ENCODE assay signal across 20 cellular contexts in genomic region chr2:184455616-184456015, GRCh38.
DNase-seq lines count a peak whose midpoint lies in the region; ATAC-seq, FAIRE-seq and TF ChIP-seq lines count a peak whose summit lies in the region.
"Had no signal": no experiment of that assay in that cellular context is flagged by ENCODE, and none has a peak within 500 bp of the region (broad histone marks: within the 10 kb centered on the region; RNA-seq: fewer than 3 reads in every experiment).

No MANE protein-coding gene starts in this region.

- DNase-seq in HepG2 (ENCODE audit: low spot score) (no peak), right lobe of liver (no peak), HCT116 (ENCODE audit: low read depth, low spot score) (no peak), adipocyte (ENCODE audit: low read depth) (peak; percentile 19), H1 (ENCODE audit: low read depth in 1 of 2, low spot score in 2 of 2) (no peak), HuH-7.5 (ENCODE audit: low spot score) (no peak), gastrocnemius medialis (no peak), RPMI8226 (no peak)
- DNase-seq: C1 segment of cervical spinal cord; Calu3; CD4-positive, alpha-beta memory T cell; COR-L47; DMS53; DND-41; GDM1; GM23248; H9 had no signal

- no peak overlapping the region for H3K4me3 ChIP-seq in HepG2 (replicated peaks in 1 of 3; ENCODE audit: insufficient read depth in 1 of 3, low read depth in 2 of 3, low read length in 3 of 3)
- no peak overlapping the region for H3K4me3 ChIP-seq in right lobe of liver
- no peak overlapping the region for H3K4me3 ChIP-seq in HCT116 (replicated peaks in 1 of 2; ENCODE audit: low read depth in 1 of 2, low read length in 2 of 2)
- H3K4me3 ChIP-seq in adipocyte (ENCODE audit: low read length) = no peak overlapping the region
- H3K4me3 ChIP-seq in H1 (ENCODE audit: extremely low read depth in 1 of 4, insufficient read depth in 2 of 4, low read depth in 3 of 4, low read length in 4 of 4) = no peak overlapping the region
- no peak overlapping the region for H3K4me3 ChIP-seq in gastrocnemius medialis
- H3K4me3 ChIP-seq: GM12878, GM23248 had no signal

- H2BK5ac ChIP-seq in H1 (ENCODE audit: low read depth, low read length) = no peak overlapping the region

- no peak for TF ChIP-seq RAD21 in HepG2 (CRISPR knock-in tag; IDR thresholded peaks at IDR 0.05)
- TF ChIP-seq RAD21 in HCT116 (IDR thresholded peaks at IDR 0.05; ENCODE audit: low read depth) = no peak
- no peak for TF ChIP-seq RAD21 in H1 (IDR thresholded peaks at IDR 0.05 in 1 of 2, conservative IDR thresholded peaks at IDR 0.05 in 1 of 2; ENCODE audit: low read depth in 2 of 2, low read length in 2 of 2)

- no peak for TF ChIP-seq EP300 in HepG2 (IDR thresholded peaks at IDR 0.05; ENCODE audit: low read depth in 2 of 2, low read length in 2 of 2)
- TF ChIP-seq EP300 in HepG2 (CRISPR knock-in tag; IDR thresholded peaks at IDR 0.05; ENCODE audit: borderline replicate concordance) = no peak
- no peak for TF ChIP-seq EP300 in H1 (IDR thresholded peaks at IDR 0.05; ENCODE audit: borderline replicate concordance in 1 of 2, low read depth in 2 of 2, low read length in 2 of 2)

- no peak overlapping the region for H2BK20ac ChIP-seq in H1 (ENCODE audit: low read length)

- TF ChIP-seq POLR2A in HepG2 (IDR thresholded peaks at IDR 0.05; ENCODE audit: insufficient read depth in 1 of 2, low read depth in 2 of 2, low read length in 2 of 2) (no peak), right lobe of liver (IDR thresholded peaks at IDR 0.05) (no peak), HCT116 (IDR thresholded peaks at IDR 0.05; ENCODE audit: borderline replicate concordance, extremely low read depth, insufficient read depth, insufficient read length) (no peak), H1 (IDR thresholded peaks at IDR 0.05; ENCODE audit: control extremely low read depth in 1 of 2, low read depth in 2 of 2, low read length in 2 of 2) (no peak), gastrocnemius medialis (IDR thresholded peaks at IDR 0.05) (no peak)

- H3K36me3 ChIP-seq in HepG2 (replicated peaks in 1 of 2; ENCODE audit: control insufficient read depth in 1 of 2, insufficient read depth in 2 of 2, low read length in 2 of 2) (no peaks in the 10 kb centered on the region), right lobe of liver (no peaks in the 10 kb centered on the region), HCT116 (ENCODE audit: control insufficient read depth in 1 of 2, insufficient read depth in 2 of 2, low read length in 2 of 2) (no peaks in the 10 kb centered on the region), adipocyte (ENCODE audit: control insufficient read depth, insufficient read depth, low read length, severe bottlenecking) (no peaks in the 10 kb centered on the region), H1 (ENCODE audit: control insufficient read depth in 2 of 4, insufficient read depth in 4 of 4, low read length in 3 of 4) (no peaks in the 10 kb centered on the region), gastrocnemius medialis (no peaks in the 10 kb centered on the region)

- H3K56ac ChIP-seq in H1 (replicated peaks; ENCODE audit: insufficient read length, low read depth, low read length) = no peak overlapping the region

- H3K79me1 ChIP-seq in H1 (ENCODE audit: low read depth, low read length) = no peaks in the 10 kb centered on the region

- BruUV-seq in HepG2 (replicated peaks; lab: Mats Ljungman, UMichigan) = no TSS peak
- no TSS peak for BruUV-seq in HCT116 (replicated peaks; lab: Mats Ljungman, UMichigan)

- H3K27me3 ChIP-seq in HepG2 (ENCODE audit: control insufficient read depth in 1 of 2, insufficient read depth in 2 of 2, low read length in 2 of 2) = no peaks in the 10 kb centered on the region
- no peaks in the 10 kb centered on the region for H3K27me3 ChIP-seq in right lobe of liver
- H3K27me3 ChIP-seq in HCT116 (ENCODE audit: insufficient read depth, low read length) = no peaks in the 10 kb centered on the region
- H3K27me3 ChIP-seq in adipocyte (replicated peaks; ENCODE audit: control insufficient read depth, insufficient read depth, low read length) = no peaks in the 10 kb centered on the region
- H3K27me3 ChIP-seq in H1 (replicated peaks in 1 of 4; ENCODE audit: control insufficient read depth in 3 of 4, extremely low read depth in 1 of 4, insufficient read depth in 3 of 4, low read length in 3 of 4) = no peaks in the 10 kb centered on the region
- H3K27me3 ChIP-seq in gastrocnemius medialis = no peaks in the 10 kb centered on the region

- intact Hi-C loops in HepG2 (cut with micrococcal nuclease; ENCODE audit: unreplicated experiment) (no loop called here), right lobe of liver (cut with DNase I) (no loop called here), HCT116 (cut with micrococcal nuclease) (no loop called here), gastrocnemius medialis (cut with DNase I; ENCODE audit: low total_unique reads) (no loop called here)

- no peak overlapping the region for H3K23ac ChIP-seq in H1 (ENCODE audit: insufficient read length)

- in situ Hi-C loops in HepG2 (cut with HindIII; ENCODE audit: extremely low pct_ligation_motif_present, low pct_unique_long_range_greater_than_20kb) (no loop called here), gastrocnemius medialis (cut with MboI; ENCODE audit: low sequenced_read_pairs in 4 of 4) (no loop called here)

- H3K4ac ChIP-seq in H1 (replicated peaks; ENCODE audit: insufficient read length, low read depth, low read length) = no peak overlapping the region

- H4K8ac ChIP-seq in H1 (ENCODE audit: extremely low read depth, insufficient read depth, low read length) = no peak overlapping the region

- H3K4me1 ChIP-seq in HepG2 (ENCODE audit: insufficient read depth, low read length) (no peaks in the 10 kb centered on the region), right lobe of liver (no peaks in the 10 kb centered on the region), HCT116 (ENCODE audit: control insufficient read depth in 1 of 2, insufficient read depth in 2 of 2, low read length in 2 of 2) (no peaks in the 10 kb centered on the region), adipocyte (ENCODE audit: control insufficient read depth, insufficient read depth, low read length) (no peaks in the 10 kb centered on the region), H1 (replicated peaks in 1 of 4; ENCODE audit: control insufficient read depth in 3 of 4, insufficient read depth in 4 of 4, low read length in 3 of 4) (no peaks in the 10 kb centered on the region), gastrocnemius medialis (no peaks in the 10 kb centered on the region)

- RAD21 ChIA-PET in HCT116 (lab: Charles Lee; ENCODE audit: low non-redundant PET in 1 of 2, low total read pairs in 2 of 2, uncharacterized antibody in 2 of 2, unreplicated experiment in 2 of 2) = no interaction called here

- no peak overlapping the region for H2AFZ ChIP-seq in HepG2 (ENCODE audit: low read length)
- H2AFZ ChIP-seq in HCT116 (ENCODE audit: low read depth, low read length, poor library complexity, severe bottlenecking) = peak overlapping the region; percentile 22
- no peak overlapping the region for H2AFZ ChIP-seq in H1 (ENCODE audit: low read length)
- H2AFZ ChIP-seq: GM23248 had no signal

- H3K14ac ChIP-seq in H1 (ENCODE audit: insufficient read length) = no peak overlapping the region

- H4K20me1 ChIP-seq in HepG2 (ENCODE audit: insufficient read depth, low read length) (no peaks in the 10 kb centered on the region), HCT116 (ENCODE audit: insufficient read depth) (no peaks in the 10 kb centered on the region), H1 (replicated peaks in 1 of 2; ENCODE audit: control insufficient read depth in 1 of 2, insufficient read depth in 2 of 2, low read length in 2 of 2) (no peaks in the 10 kb centered on the region)

- no peak overlapping the region for H4K91ac ChIP-seq in H1 (replicated peaks; ENCODE audit: insufficient read length, low read length)

- POLR2A ChIA-PET in HepG2 (lab: Yijun Ruan, JAX) = no interaction called here
- POLR2A ChIA-PET in HCT116 (lab: Charles Lee) = no interaction called here
- POLR2A ChIA-PET in H1 (lab: Charles Lee; ENCODE audit: partially characterized antibody) = interaction anchor here (0.6 kb wide), 1 partner anchor 10 kb away, joined by 4 read pairs; no protein-coding TSS in a partner anchor

- H2BK12ac ChIP-seq in H1 (ENCODE audit: low read depth, low read length) = no peak overlapping the region

- H3K4me2 ChIP-seq in HepG2 (ENCODE audit: low read depth, low read length) (no peak overlapping the region), HCT116 (ENCODE audit: low read length) (no peak overlapping the region), H1 (ENCODE audit: insufficient read depth in 1 of 2, low read depth in 2 of 2, low read length in 2 of 2) (no peak overlapping the region)

- WGBS in HepG2 (ENCODE audit: low lambda C conversion rate) = 78% methylated on average over 1 of the region's 1 CpG
- 80% methylated on average over 1 of the region's 1 CpG for WGBS in right lobe of liver (ENCODE audit: insufficient coverage, low coverage, low lambda C conversion rate, missing lambda C conversion rate)
- 96% methylated on average over 1 of the region's 1 CpG; no CpG with 5 or more reads in 1 of the 2 experiments for WGBS in H1 (ENCODE audit: extremely low coverage in 1 of 2, insufficient coverage in 1 of 2, insufficient read length in 1 of 2, insufficient replicate concordance in 2 of 2, low coverage in 1 of 2, low lambda C conversion rate in 2 of 2, missing lambda C conversion rate in 1 of 2), 2 experiments

- TF ChIP-seq CTCF in HepG2 (CRISPR knock-in tag; IDR thresholded peaks at IDR 0.05) (no peak), right lobe of liver (IDR thresholded peaks at IDR 0.05) (no peak), HCT116 (IDR thresholded peaks at IDR 0.05 in 2 of 3, conservative IDR thresholded peaks at IDR 0.05 in 1 of 3; ENCODE audit: borderline replicate concordance in 1 of 3, insufficient read depth in 1 of 3, low read depth in 2 of 3, low read length in 2 of 3) (no peak), H1 (IDR thresholded peaks at IDR 0.05; ENCODE audit: control extremely low read depth in 1 of 3, insufficient read depth in 1 of 3, low read depth in 1 of 3, low read length in 3 of 3) (no peak), gastrocnemius medialis (IDR thresholded peaks at IDR 0.05 in 4 of 5, conservative IDR thresholded peaks at IDR 0.05 in 1 of 5) (no peak)

- no peak overlapping the region for H2BK120ac ChIP-seq in H1 (replicated peaks; ENCODE audit: low read depth, low read length)

- H3K9me2 ChIP-seq in HCT116 (ENCODE audit: insufficient read depth) = no peaks in the 10 kb centered on the region

- H3K18ac ChIP-seq in H1 (ENCODE audit: extremely low read depth, low read length) = no peak overlapping the region

- FAIRE-seq in HepG2 (lab: Jason Lieb, UNC) (no peak), H1 (lab: Jason Lieb, UNC) (no peak)
- FAIRE-seq: GM12878, GM19239 had no signal

- ATAC-seq in HepG2 (no peak), right lobe of liver (no peak), HCT116 (no peak), gastrocnemius medialis (no peak)
- ATAC-seq: GM12878 had no signal

- no peak overlapping the region for H2BK15ac ChIP-seq in H1 (ENCODE audit: low read length)

- CTCF ChIA-PET in HepG2 (lab: Yijun Ruan, JAX; ENCODE audit: low intra/inter-chr PET ratio, low total read pairs) (no interaction called here), HCT116 (lab: Charles Lee) (no interaction called here), H1 (lab: Charles Lee; ENCODE audit: partially characterized antibody) (interaction anchor here (1.1 kb wide), 1 partner anchor 10 kb away, joined by 4 read pairs; no protein-coding TSS in a partner anchor)

- no peak overlapping the region for H2AK5ac ChIP-seq in H1 (ENCODE audit: low read depth, low read length)

- H4K5ac ChIP-seq in H1 (ENCODE audit: insufficient read length, low read depth, low read length) = no peak overlapping the region

- H3K27ac ChIP-seq in HepG2 (ENCODE audit: extremely low read length, insufficient read depth, low read length) (no peak overlapping the region), right lobe of liver (no peak overlapping the region), HCT116 (ENCODE audit: low read depth, low read length) (no peak overlapping the region), H1 (ENCODE audit: low read depth, low read length) (no peak overlapping the region), gastrocnemius medialis (no peak overlapping the region)
- H3K27ac ChIP-seq: 22Rv1, GM23248 had no signal

- H3K9me3 ChIP-seq in HepG2 (ENCODE audit: low read length) (no peaks in the 10 kb centered on the region), right lobe of liver (no peaks in the 10 kb centered on the region), HCT116 (ENCODE audit: control insufficient read depth in 1 of 2, insufficient read depth in 1 of 2, low read depth in 1 of 2, low read length in 2 of 2) (no peaks in the 10 kb centered on the region), adipocyte (ENCODE audit: control insufficient read depth, low read length) (no peaks in the 10 kb centered on the region), H1 (ENCODE audit: insufficient read depth in 2 of 2, low read depth in 1 of 2, low read length in 1 of 2) (no peaks in the 10 kb centered on the region), gastrocnemius medialis (no peaks in the 10 kb centered on the region)

- H3K23me2 ChIP-seq in H1 (ENCODE audit: low read depth, low read length) = no peaks in the 10 kb centered on the region

- no peak overlapping the region for H3K9ac ChIP-seq in HepG2 (ENCODE audit: insufficient read depth, low read depth, low read length)
- H3K9ac ChIP-seq in HCT116 (ENCODE audit: low read length) = no peak overlapping the region
- no peak overlapping the region for H3K9ac ChIP-seq in adipocyte (ENCODE audit: low read length)
- H3K9ac ChIP-seq in H1 (replicated peaks in 1 of 4; ENCODE audit: extremely low read depth in 1 of 4, low read depth in 3 of 4, low read length in 3 of 4) = no peak overlapping the region
- H3K9ac ChIP-seq: GM23248 had no signal

- no peaks in the 10 kb centered on the region for H3K79me2 ChIP-seq in HepG2 (ENCODE audit: insufficient read depth, low read length)
- no peaks in the 10 kb centered on the region for H3K79me2 ChIP-seq in HCT116 (ENCODE audit: insufficient read depth, low read length)
- H3K79me2 ChIP-seq in H1 (ENCODE audit: control insufficient read depth in 1 of 2, insufficient read depth in 2 of 2, low read length in 2 of 2) = no peaks in the 10 kb centered on the region

Comparison
In these comparisons a context has a peak if more than half of its experiments do, and no peak if none do; other contexts are left out.
1. Of the 41 proteins assayed by ChIP-seq in both HepG2 and H1: peak only in HepG2: none; only in H1: none; in both: MAFK; in neither: 40.